In the genomic region with DNA sequence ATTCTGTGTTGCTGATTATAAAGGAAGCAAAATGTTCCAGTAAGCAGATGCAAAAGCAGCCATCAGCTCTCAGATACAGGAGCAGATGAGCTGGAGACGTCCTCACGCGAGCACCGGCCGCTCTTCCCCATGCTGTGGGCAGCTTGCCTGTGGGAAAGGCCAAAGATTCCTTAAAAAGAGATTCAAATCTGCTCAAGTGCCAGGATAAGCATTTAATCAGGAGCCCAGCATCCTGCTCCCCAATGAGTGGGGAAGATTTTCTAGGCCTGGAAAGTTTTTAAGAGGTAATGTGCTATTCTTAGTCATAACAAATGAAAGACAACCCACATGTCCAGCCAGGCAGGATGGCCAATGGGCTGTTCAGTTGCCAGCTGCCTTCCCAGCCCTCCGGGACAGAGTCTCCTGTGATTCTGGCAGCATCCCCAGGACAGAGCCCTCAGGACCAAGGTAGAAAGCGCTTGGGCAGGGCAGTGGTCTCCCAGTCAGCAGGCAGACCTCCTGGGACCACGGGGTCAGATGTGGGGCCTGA, we compare ENCODE assay signal across 9 cellular contexts.
DNase-seq lines count a peak whose midpoint lies in the region; TF ChIP-seq lines count a peak whose summit lies in the region.
"Had no signal": no experiment of that assay in that cellular context is flagged by ENCODE, and none has a peak within 500 bp of the region (broad histone marks: within the 10 kb centered on the region; RNA-seq: fewer than 3 reads in every experiment).

No MANE protein-coding gene starts in this region.

- DNase-seq in Ammon's horn (ENCODE audit: low spot score) (peak; percentile 16), SK-N-MC (ENCODE audit: low read depth, low spot score) (no peak), fibroblast of pulmonary artery (ENCODE audit: low read depth) (peak; percentile 80), skeletal muscle cell (ENCODE audit: low read depth) (peak; percentile 77), NCI-H748 (lab: John Stamatoyannopoulos, UW; ENCODE audit: unreplicated experiment) (no peak), OCI-M2 (lab: John Stamatoyannopoulos, UW; ENCODE audit: unreplicated experiment) (no peak)
- no peak for DNase-seq in activated T-helper 2 cell treated with anti-CD3 and anti-CD28 coated beads, Interferon-gamma antibody, Interleukin-2, Interleukin-4, amounts not matched to agents 10 μg/mL and 5 μg/mL and 100 μg/mL, durations not matched to agents 14 hours and 24 hours and 36 hours (ENCODE audit: low spot score)
- no peak for DNase-seq in activated CD8-positive, alpha-beta memory T cell treated with anti-CD3 and anti-CD28 coated beads, Interleukin-2, amount 50 U/mL, for 4 hours

- no peaks in the 10 kb centered on the region for H3K9me3 ChIP-seq in SK-N-MC (ENCODE audit: low read depth, low read length)

- H3K36me3 Mint-ChIP-seq in activated T-helper 2 cell treated with anti-CD3 and anti-CD28 coated beads, Interferon-gamma antibody, Interleukin-2, Interleukin-4, amounts not matched to agents 10 μg/mL and 5 μg/mL and 100 μg/mL, durations not matched to agents 14 hours and 24 hours and 36 hours (ENCODE audit: low read depth), result no peaks in the 10 kb centered on the region
- H3K36me3 Mint-ChIP-seq: activated naive CD4-positive, alpha-beta T cell treated with anti-CD3 and anti-CD28 coated beads, Interleukin-2, amount 50 U/mL, for 24 hours had no signal

- no peak for TF ChIP-seq CTCF in fibroblast of pulmonary artery (IDR thresholded peaks at IDR 0.05; ENCODE audit: low read length, missing control alignments)

- H3K4me3 Mint-ChIP-seq in activated T-helper 2 cell treated with anti-CD3 and anti-CD28 coated beads, Interferon-gamma antibody, Interleukin-2, Interleukin-4, amounts not matched to agents 10 μg/mL and 5 μg/mL and 100 μg/mL, durations not matched to agents 14 hours and 24 hours and 36 hours (ENCODE audit: low read depth), result no peak overlapping the region
- H3K4me3 Mint-ChIP-seq: activated naive CD4-positive, alpha-beta T cell treated with anti-CD3 and anti-CD28 coated beads, Interleukin-2, amount 50 U/mL, for 24 hours had no signal

- H3K9me3 Mint-ChIP-seq in activated T-helper 2 cell treated with anti-CD3 and anti-CD28 coated beads, Interferon-gamma antibody, Interleukin-2, Interleukin-4, amounts not matched to agents 10 μg/mL and 5 μg/mL and 100 μg/mL, durations not matched to agents 14 hours and 24 hours and 36 hours, result no peaks in the 10 kb centered on the region
- H3K9me3 Mint-ChIP-seq: activated naive CD4-positive, alpha-beta T cell treated with anti-CD3 and anti-CD28 coated beads, Interleukin-2, amount 50 U/mL, for 24 hours had no signal

- no peaks in the 10 kb centered on the region for H3K4me1 Mint-ChIP-seq in activated T-helper 2 cell treated with anti-CD3 and anti-CD28 coated beads, Interferon-gamma antibody, Interleukin-2, Interleukin-4, amounts not matched to agents 10 μg/mL and 5 μg/mL and 100 μg/mL, durations not matched to agents 14 hours and 24 hours and 36 hours (ENCODE audit: low read depth)
- H3K4me1 Mint-ChIP-seq: activated naive CD4-positive, alpha-beta T cell treated with anti-CD3 and anti-CD28 coated beads, Interleukin-2, amount 50 U/mL, for 24 hours had no signal

- H3K27me3 Mint-ChIP-seq in activated T-helper 2 cell treated with anti-CD3 and anti-CD28 coated beads, Interferon-gamma antibody, Interleukin-2, Interleukin-4, amounts not matched to agents 10 μg/mL and 5 μg/mL and 100 μg/mL, durations not matched to agents 14 hours and 24 hours and 36 hours (ENCODE audit: low read depth), result peaks cover 8% of the 10 kb centered on the region

- no peak overlapping the region for H3K27ac Mint-ChIP-seq in activated T-helper 2 cell treated with anti-CD3 and anti-CD28 coated beads, Interferon-gamma antibody, Interleukin-2, Interleukin-4, amounts not matched to agents 10 μg/mL and 5 μg/mL and 100 μg/mL, durations not matched to agents 14 hours and 24 hours and 36 hours
- H3K27ac Mint-ChIP-seq: activated naive CD4-positive, alpha-beta T cell treated with anti-CD3 and anti-CD28 coated beads, Interleukin-2, amount 50 U/mL, for 24 hours had no signal

- H3K27ac ChIP-seq in SK-N-MC, result 0 out of 2 replicates have a peak overlapping the region, but pooled peaks have one; percentile 48

- no peak overlapping the region for H3K9ac ChIP-seq in SK-N-MC (ENCODE audit: insufficient read length)

- intact Hi-C loops in activated T-helper 2 cell treated with anti-CD3 and anti-CD28 coated beads, Interferon-gamma antibody, Interleukin-2, Interleukin-4, amounts not matched to agents 10 μg/mL and 5 μg/mL and 100 μg/mL, durations not matched to agents 14 hours and 24 hours and 36 hours (cut with micrococcal nuclease), result no loop called here

- H3K4me3 ChIP-seq in SK-N-MC (no peak overlapping the region), fibroblast of pulmonary artery (replicated peaks; ENCODE audit: low read depth, low read length) (no peak overlapping the region), skeletal muscle cell (ENCODE audit: low read depth, low read length) (no peak overlapping the region)

- H3K36me3 ChIP-seq in SK-N-MC (ENCODE audit: insufficient read depth, low read length), result no peaks in the 10 kb centered on the region

Comparison
In these comparisons a context has a peak if more than half of its experiments do, and no peak if none do; other contexts are left out.
1. DNase-seq: peak in Ammon's horn (single experiment), fibroblast of pulmonary artery (single experiment) and skeletal muscle cell (single experiment); none in SK-N-MC (single experiment), activated T-helper 2 cell treated with anti-CD3 and anti-CD28 coated beads, Interferon-gamma antibody, Interleukin-2, Interleukin-4, amounts not matched to agents 10 μg/mL and 5 μg/mL and 100 μg/mL, durations not matched to agents 14 hours and 24 hours and 36 hours (single experiment), NCI-H748 (single experiment), OCI-M2 (single experiment) and activated CD8-positive, alpha-beta memory T cell treated with anti-CD3 and anti-CD28 coated beads, Interleukin-2, amount 50 U/mL, for 4 hours (single experiment).